Comparison of ENCODE assay signal across 1 cellular context in the genomic region with DNA sequence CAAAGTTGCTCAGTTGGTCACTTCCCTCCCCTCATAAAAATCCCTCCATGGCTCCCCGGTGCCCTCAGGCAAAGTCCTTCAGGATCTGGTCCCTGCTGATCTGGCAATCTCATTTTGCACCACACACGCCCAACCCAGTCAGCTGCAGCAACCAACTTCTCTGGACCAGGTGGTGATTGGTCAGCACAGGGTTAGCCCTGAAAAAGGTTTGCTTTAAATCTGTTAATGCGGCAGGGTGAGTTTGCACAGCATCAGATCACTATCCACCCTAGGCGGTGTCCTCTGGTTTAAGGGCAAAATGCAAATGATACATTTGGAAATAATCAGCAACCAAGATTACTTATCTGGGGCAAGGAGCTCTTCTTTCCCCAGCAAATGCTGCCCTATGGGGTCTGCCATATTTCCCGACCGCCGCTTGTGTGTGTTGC.
TF ChIP-seq lines count a peak whose summit lies in the region.

No MANE protein-coding gene starts in this region.

TF ChIP-seq in HEK293, 187 proteins besides CTCF, POLR2A, EP300 and RAD21 (continued from another document):
- TF ChIP-seq, protein P1, sequence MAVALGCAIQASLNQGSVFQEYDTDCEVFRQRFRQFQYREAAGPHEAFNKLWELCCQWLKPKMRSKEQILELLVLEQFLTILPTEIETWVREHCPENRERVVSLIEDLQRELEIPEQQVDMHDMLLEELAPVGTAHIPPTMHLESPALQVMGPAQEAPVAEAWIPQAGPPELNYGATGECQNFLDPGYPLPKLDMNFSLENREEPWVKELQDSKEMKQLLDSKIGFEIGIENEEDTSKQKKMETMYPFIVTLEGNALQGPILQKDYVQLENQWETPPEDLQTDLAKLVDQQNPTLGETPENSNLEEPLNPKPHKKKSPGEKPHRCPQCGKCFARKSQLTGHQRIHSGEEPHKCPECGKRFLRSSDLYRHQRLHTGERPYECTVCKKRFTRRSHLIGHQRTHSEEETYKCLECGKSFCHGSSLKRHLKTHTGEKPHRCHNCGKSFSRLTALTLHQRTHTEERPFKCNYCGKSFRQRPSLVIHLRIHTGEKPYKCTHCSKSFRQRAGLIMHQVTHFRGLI (tag by site-specific recombination; IDR thresholded peaks at IDR 0.05): peak; percentile 86
- TF ChIP-seq ZNF596 (tag by site-specific recombination; IDR thresholded peaks at IDR 0.05) (no peak), HOXD13 (CRISPR knock-in tag; IDR thresholded peaks at IDR 0.05; ENCODE audit: borderline replicate concordance) (no peak), ZNF16 (tag by site-specific recombination; IDR thresholded peaks at IDR 0.05; ENCODE audit: low read depth) (peak; percentile 79; the same call in 1 of the 2 replicates), ZNF266 (tag by site-specific recombination; IDR thresholded peaks at IDR 0.05; ENCODE audit: low read depth) (no peak), KLF10 (tag by site-specific recombination; IDR thresholded peaks at IDR 0.05) (no peak), ZIC2 (tag by site-specific recombination; IDR thresholded peaks at IDR 0.05) (peak; percentile 48), ZNF555 (tag by site-specific recombination; conservative IDR thresholded peaks at IDR 0.05) (no peak), YY1 (tag by site-specific recombination; IDR thresholded peaks at IDR 0.05) (no peak), RBAK (tag by site-specific recombination; IDR thresholded peaks at IDR 0.05) (no peak)
- TF ChIP-seq, protein P2, sequence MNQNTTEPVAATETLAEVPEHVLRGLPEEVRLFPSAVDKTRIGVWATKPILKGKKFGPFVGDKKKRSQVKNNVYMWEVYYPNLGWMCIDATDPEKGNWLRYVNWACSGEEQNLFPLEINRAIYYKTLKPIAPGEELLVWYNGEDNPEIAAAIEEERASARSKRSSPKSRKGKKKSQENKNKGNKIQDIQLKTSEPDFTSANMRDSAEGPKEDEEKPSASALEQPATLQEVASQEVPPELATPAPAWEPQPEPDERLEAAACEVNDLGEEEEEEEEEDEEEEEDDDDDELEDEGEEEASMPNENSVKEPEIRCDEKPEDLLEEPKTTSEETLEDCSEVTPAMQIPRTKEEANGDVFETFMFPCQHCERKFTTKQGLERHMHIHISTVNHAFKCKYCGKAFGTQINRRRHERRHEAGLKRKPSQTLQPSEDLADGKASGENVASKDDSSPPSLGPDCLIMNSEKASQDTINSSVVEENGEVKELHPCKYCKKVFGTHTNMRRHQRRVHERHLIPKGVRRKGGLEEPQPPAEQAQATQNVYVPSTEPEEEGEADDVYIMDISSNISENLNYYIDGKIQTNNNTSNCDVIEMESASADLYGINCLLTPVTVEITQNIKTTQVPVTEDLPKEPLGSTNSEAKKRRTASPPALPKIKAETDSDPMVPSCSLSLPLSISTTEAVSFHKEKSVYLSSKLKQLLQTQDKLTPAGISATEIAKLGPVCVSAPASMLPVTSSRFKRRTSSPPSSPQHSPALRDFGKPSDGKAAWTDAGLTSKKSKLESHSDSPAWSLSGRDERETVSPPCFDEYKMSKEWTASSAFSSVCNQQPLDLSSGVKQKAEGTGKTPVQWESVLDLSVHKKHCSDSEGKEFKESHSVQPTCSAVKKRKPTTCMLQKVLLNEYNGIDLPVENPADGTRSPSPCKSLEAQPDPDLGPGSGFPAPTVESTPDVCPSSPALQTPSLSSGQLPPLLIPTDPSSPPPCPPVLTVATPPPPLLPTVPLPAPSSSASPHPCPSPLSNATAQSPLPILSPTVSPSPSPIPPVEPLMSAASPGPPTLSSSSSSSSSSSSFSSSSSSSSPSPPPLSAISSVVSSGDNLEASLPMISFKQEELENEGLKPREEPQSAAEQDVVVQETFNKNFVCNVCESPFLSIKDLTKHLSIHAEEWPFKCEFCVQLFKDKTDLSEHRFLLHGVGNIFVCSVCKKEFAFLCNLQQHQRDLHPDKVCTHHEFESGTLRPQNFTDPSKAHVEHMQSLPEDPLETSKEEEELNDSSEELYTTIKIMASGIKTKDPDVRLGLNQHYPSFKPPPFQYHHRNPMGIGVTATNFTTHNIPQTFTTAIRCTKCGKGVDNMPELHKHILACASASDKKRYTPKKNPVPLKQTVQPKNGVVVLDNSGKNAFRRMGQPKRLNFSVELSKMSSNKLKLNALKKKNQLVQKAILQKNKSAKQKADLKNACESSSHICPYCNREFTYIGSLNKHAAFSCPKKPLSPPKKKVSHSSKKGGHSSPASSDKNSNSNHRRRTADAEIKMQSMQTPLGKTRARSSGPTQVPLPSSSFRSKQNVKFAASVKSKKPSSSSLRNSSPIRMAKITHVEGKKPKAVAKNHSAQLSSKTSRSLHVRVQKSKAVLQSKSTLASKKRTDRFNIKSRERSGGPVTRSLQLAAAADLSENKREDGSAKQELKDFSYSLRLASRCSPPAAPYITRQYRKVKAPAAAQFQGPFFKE (tag by site-specific recombination; IDR thresholded peaks at IDR 0.05; ENCODE audit: borderline replicate concordance): no peak
TF ChIP-seq in HEK293: peak in this region for 4.
